Comparison of ENCODE assay signal across 1 cellular context in genomic region chr5:111463304-111463703, GRCh38.
TF ChIP-seq lines count a peak whose summit lies in the region.

No MANE protein-coding gene starts in this region.

TF ChIP-seq in GM23338, 12 proteins besides CTCF, POLR2A, EP300 and RAD21:
- TF ChIP-seq ZNF462 (CRISPR knock-in tag; IDR thresholded peaks at IDR 0.05), result 0 out of 2 replicates have a peak, but pooled peaks have one; percentile 12
- no peak for TF ChIP-seq JUNB (IDR thresholded peaks at IDR 0.05; ENCODE audit: unreplicated experiment)
